In genomic region chr1:23757812-23758211, GRCh38 we compare ENCODE assay signal across 32 cellular contexts.
"Had no signal": no experiment of that assay in that cellular context is flagged by ENCODE, and none has a peak within 500 bp of the region (broad histone marks: within the 10 kb centered on the region; RNA-seq: fewer than 3 reads in every experiment).

No MANE protein-coding gene starts in this region.

- H3K4me1 ChIP-seq: ascending aorta, body of pancreas, breast epithelium had no signal

- H3K27me3 ChIP-seq: adrenal gland, ascending aorta, body of pancreas, brain microvascular endothelial cell, breast epithelium, cardiac muscle cell had no signal

- H3K4me3 ChIP-seq: adrenal gland, ascending aorta, body of pancreas, breast epithelium, cardiac muscle cell had no signal

- ATAC-seq: activated naive CD4-positive, alpha-beta T cell treated with anti-CD3 and anti-CD28 coated beads, Interleukin-2, amount 50 U/mL, for 72 hours; activated naive CD8-positive, alpha-beta T cell treated with anti-CD3 and anti-CD28 coated beads, Interleukin-2, amount 50 U/mL, for 24 hours; activated T-cell treated with anti-CD3 and anti-CD28 coated beads, Interleukin-2, amount 50 U/mL, for 4 hours; activated T-cell treated with anti-CD3 and anti-CD28 coated beads, Interleukin-2, amount 50 U/mL, for 72 hours; activated T-helper 17 cell treated with anti-CD3 and anti-CD28 coated beads, Interleukin-2, amount 50 U/mL, for 72 hours; body of pancreas had no signal

- DNase-seq: activated effector memory CD4-positive, alpha-beta T cell treated with anti-CD3 and anti-CD28 coated beads, Interleukin-2, amount 50 U/mL, for 16 hours; activated effector memory CD4-positive, alpha-beta T cell treated with Interleukin-2 at 50 U/mL for 16 hours; activated gamma-delta T cell; activated gamma-delta T cell treated with Interleukin-2 at 50 U/mL for 16 hours; activated naive CD4-positive, alpha-beta T cell; activated naive CD4-positive, alpha-beta T cell treated with anti-CD3 and anti-CD28 coated beads for 36 hours; activated naive CD4-positive, alpha-beta T cell treated with anti-CD3 and anti-CD28 coated beads, Interleukin-2, amount 50 U/mL, for 16 hours; activated naive CD4-positive, alpha-beta T cell treated with Interleukin-2 at 50 U/mL for 16 hours; activated naive CD8-positive, alpha-beta T cell treated with anti-CD3 and anti-CD28 coated beads for 36 hours; activated naive CD8-positive, alpha-beta T cell treated with anti-CD3 and anti-CD28 coated beads, Interleukin-2, amount 10 ng/mL, durations not matched to agents 7 days and 5 days; activated naive CD8-positive, alpha-beta T cell treated with anti-CD3 and anti-CD28 coated beads, Interleukin-2, amount 50 U/mL, for 24 hours; activated T-cell treated with anti-CD3 and anti-CD28 coated beads for 4 hours; activated T-cell treated with anti-CD3 and anti-CD28 coated beads, Interleukin-2, amount 50 U/mL, for 1 hour; activated T-cell treated with anti-CD3 and anti-CD28 coated beads, Interleukin-2, amount 50 U/mL, for 24 hours; activated T-cell treated with anti-CD3 and anti-CD28 coated beads, Interleukin-2, amount 50 U/mL, for 4 hours; activated T-cell treated with anti-CD3 and anti-CD28 coated beads, Interleukin-2, amount 50 U/mL, for 48 hours; activated T-cell treated with anti-CD3 and anti-CD28 coated beads, Interleukin-2, amount 50 U/mL, for 72 hours; amniotic stem cell; amygdala; anterior cingulate cortex; aorta; body of pancreas; brain microvascular endothelial cell; caudate nucleus; central memory CD4-positive, alpha-beta T cell; cerebellar nuclear complex had no signal

- H3K27ac ChIP-seq: adrenal gland, ascending aorta, body of pancreas, brain microvascular endothelial cell, breast epithelium had no signal

- H3K9me3 ChIP-seq: adrenal gland, ascending aorta, body of pancreas, breast epithelium had no signal
